ENCODE assay signal across 18 cellular contexts in the genomic region with DNA sequence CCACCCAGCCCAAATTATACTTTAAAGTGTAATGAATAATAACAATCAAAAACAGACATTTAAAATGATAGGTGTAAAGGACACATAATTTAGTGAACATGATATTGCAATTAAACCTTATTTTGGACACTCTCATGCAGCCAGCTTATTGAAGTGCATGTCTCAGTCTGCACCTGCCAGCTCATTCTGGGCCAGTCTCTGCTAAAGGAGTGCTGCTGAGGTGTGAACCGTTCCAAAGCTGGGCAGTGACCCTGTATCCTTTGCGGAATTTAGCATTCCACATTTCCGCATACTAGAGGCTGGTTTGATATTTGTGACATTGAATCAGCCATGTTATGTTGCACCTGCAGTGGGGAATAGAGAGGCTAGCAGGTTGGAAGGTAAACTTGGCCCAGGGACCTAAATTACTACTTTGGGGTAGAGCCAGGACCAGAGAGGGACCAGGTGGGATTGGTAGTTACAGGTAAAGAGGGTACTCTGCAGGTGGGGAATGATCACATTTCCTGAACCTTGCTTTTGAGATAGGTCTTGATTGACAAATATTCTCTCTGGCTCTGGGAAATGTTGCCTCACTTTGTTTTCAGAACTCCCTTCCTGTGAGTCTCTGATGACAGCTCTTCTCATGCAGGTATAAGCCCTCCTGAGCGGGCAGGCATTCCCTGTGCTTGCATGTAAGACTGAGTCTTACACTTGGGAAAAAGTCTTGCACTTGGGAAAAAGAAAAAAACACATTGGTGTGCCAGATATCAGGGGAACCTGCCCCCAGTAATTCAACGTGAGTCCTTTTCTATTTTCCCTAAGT. TPM values are rescaled to one million over a fixed set of nuclear protein-coding genes. Genes with fewer than 3 reads are reported as not detected.
DNase-seq lines count a peak whose midpoint lies in the region; ATAC-seq, FAIRE-seq and TF ChIP-seq lines count a peak whose summit lies in the region.
"Had no signal": no experiment of that assay in that cellular context is flagged by ENCODE, and none has a peak within 500 bp of the region (broad histone marks: within the 10 kb centered on the region; RNA-seq: fewer than 3 reads in every experiment).

No MANE protein-coding gene starts in this region.

- peaks cover 10% of the 10 kb centered on the region for H4K20me1 ChIP-seq in HepG2 (ENCODE audit: insufficient read depth, low read length)

- H3K36me3 ChIP-seq in HepG2 (replicated peaks in 1 of 2; ENCODE audit: control insufficient read depth in 1 of 2, insufficient read depth in 2 of 2, low read length in 2 of 2), result peaks cover 0 to 8% of the 10 kb centered on the region in 2 experiments; a peak in 1 of 5 replicates
- H3K36me3 ChIP-seq in right lobe of liver, result no peaks in the 10 kb centered on the region
- H3K36me3 ChIP-seq in iPS-18a (ENCODE audit: control insufficient read depth, low read depth, low read length), result no peaks in the 10 kb centered on the region

- H3K9me3 Mint-ChIP-seq in WTC11, result peaks cover 20% of the 10 kb centered on the region

- no peak for TF ChIP-seq EP300 in HepG2 (IDR thresholded peaks at IDR 0.05; ENCODE audit: low read depth in 2 of 2, low read length in 2 of 2)
- no peak for TF ChIP-seq EP300 in HepG2 (CRISPR knock-in tag; IDR thresholded peaks at IDR 0.05; ENCODE audit: borderline replicate concordance)

- POLR2A ChIA-PET in HepG2 (lab: Yijun Ruan, JAX) (interaction anchor here (1.0 to 2.5 kb wide), 2 partner anchors 16 to 19 kb away, joined by 3 to 16 read pairs; no protein-coding TSS in a partner anchor), WTC11 (lab: Charles Lee) (no interaction called here)

- H3K9ac ChIP-seq in HepG2 (ENCODE audit: insufficient read depth, low read depth, low read length) (peak overlapping the region; percentile 30; the same call in 1 of the 2 replicates), iPS-18a (ENCODE audit: low read length) (peak overlapping the region; percentile 34)

- ATAC-seq in HepG2 (peak; percentile 81), right lobe of liver (no peak), WTC11 (peak; percentile 60), HG02870 (IDR thresholded peaks at IDR 0.05; ENCODE audit: unreplicated experiment) (no peak)
- ATAC-seq: SK-N-SH treated with all-trans-retinoic acid at 6 μM for 48 hours had no signal

- TF ChIP-seq POLR2A in HepG2 (IDR thresholded peaks at IDR 0.05; ENCODE audit: insufficient read depth in 1 of 2, low read depth in 2 of 2, low read length in 2 of 2), result no peak
- no peak for TF ChIP-seq POLR2A in right lobe of liver (IDR thresholded peaks at IDR 0.05)
- TF ChIP-seq POLR2A in GM12891 (IDR thresholded peaks at IDR 0.05; ENCODE audit: low read depth, low read length), result no peak

- intact Hi-C loops in HepG2 (cut with micrococcal nuclease; ENCODE audit: unreplicated experiment), result loop anchor here (2.0 kb wide), 1 partner anchor 14 kb away; no protein-coding TSS in a partner anchor
- intact Hi-C loops in right lobe of liver (cut with DNase I), result no loop called here

- peak overlapping the region in 1 of 3 experiments; percentile 13; a peak in 1 of 6 replicates for H3K4me3 ChIP-seq in HepG2 (replicated peaks in 1 of 3; ENCODE audit: insufficient read depth in 1 of 3, low read depth in 2 of 3, low read length in 3 of 3)
- H3K4me3 ChIP-seq in right lobe of liver, result no peak overlapping the region
- peak overlapping the region; percentile 34 for H3K4me3 ChIP-seq in iPS-18a (ENCODE audit: low read length)

- peaks cover 66% of the 10 kb centered on the region for H3K79me2 ChIP-seq in HepG2 (ENCODE audit: insufficient read depth, low read length)

- no peaks in the 10 kb centered on the region for H3K27me3 Mint-ChIP-seq in WTC11 (ENCODE audit: low read depth)
- H3K27me3 Mint-ChIP-seq: CD4-positive, alpha-beta memory T cell had no signal

- H3K4me1 ChIP-seq in HepG2 (ENCODE audit: insufficient read depth, low read length) (peaks cover 65% of the 10 kb centered on the region), right lobe of liver (peaks cover 0 to 4% (median 0%) of the 10 kb centered on the region in 4 donors), iPS-18a (ENCODE audit: control insufficient read depth, low read depth, low read length) (peaks cover 47% of the 10 kb centered on the region)

- CTCF ChIA-PET in HepG2 (lab: Yijun Ruan, JAX; ENCODE audit: low intra/inter-chr PET ratio, low total read pairs), result no interaction called here
- CTCF ChIA-PET in WTC11 (lab: Charles Lee), result no interaction called here

- FAIRE-seq in HepG2 (lab: Jason Lieb, UNC) (no peak), GM12891 (lab: Jason Lieb, UNC) (no peak)
- FAIRE-seq: D721Med had no signal

- H3K36me3 Mint-ChIP-seq in WTC11, result peaks cover 30% of the 10 kb centered on the region

- in situ Hi-C loops in HepG2 (cut with HindIII; ENCODE audit: extremely low pct_ligation_motif_present, low pct_unique_long_range_greater_than_20kb), result no loop called here

- WGBS in HepG2 (ENCODE audit: low lambda C conversion rate), result 74% methylated on average over 5 of the region's 5 CpGs
- 92% methylated on average over 4 of the region's 5 CpGs for WGBS in right lobe of liver (ENCODE audit: insufficient coverage, low coverage, low lambda C conversion rate, missing lambda C conversion rate)

- peak overlapping the region; percentile 23 for H3K4me3 Mint-ChIP-seq in WTC11
- H3K4me3 Mint-ChIP-seq: CD4-positive, alpha-beta memory T cell had no signal

- TF ChIP-seq CTCF in HepG2 (CRISPR knock-in tag; IDR thresholded peaks at IDR 0.05) (no peak), right lobe of liver (IDR thresholded peaks at IDR 0.05) (no peak), WTC11 (IDR thresholded peaks at IDR 0.05) (no peak)

- H3K27me3 ChIP-seq in HepG2 (ENCODE audit: control insufficient read depth in 1 of 2, insufficient read depth in 2 of 2, low read length in 2 of 2) (no peaks in the 10 kb centered on the region), right lobe of liver (no peaks in the 10 kb centered on the region), iPS-18a (ENCODE audit: control insufficient read depth, insufficient read depth, low read length) (no peaks in the 10 kb centered on the region)

- peak overlapping the region; percentile 67 for H3K27ac ChIP-seq in HepG2 (ENCODE audit: extremely low read length, insufficient read depth, low read length)
- no peak overlapping the region for H3K27ac ChIP-seq in right lobe of liver
- peak overlapping the region; percentile 29 for H3K27ac ChIP-seq in iPS-18a (ENCODE audit: low read length)

- peak overlapping the region; percentile 96 for H3K27ac Mint-ChIP-seq in WTC11
- H3K27ac Mint-ChIP-seq: CD4-positive, alpha-beta memory T cell had no signal

- TF ChIP-seq RAD21 in HepG2 (CRISPR knock-in tag; IDR thresholded peaks at IDR 0.05), result no peak

- H3K9me3 ChIP-seq in HepG2 (ENCODE audit: low read length) (no peaks in the 10 kb centered on the region), right lobe of liver (no peaks in the 10 kb centered on the region), iPS-18a (ENCODE audit: control insufficient read depth, low read depth, low read length) (no peaks in the 10 kb centered on the region)

- DNase-seq in HepG2 (ENCODE audit: low spot score) (peak; percentile 39), right lobe of liver (no peak), WTC11 (ENCODE audit: low spot score) (no peak), T-helper 2 cell (no peak), GM12891 (ENCODE audit: insufficient read length, low spot score) (no peak), NCI-H82 (lab: John Stamatoyannopoulos, UW) (no peak)
- DNase-seq: 8988T; CD4-positive, alpha-beta memory T cell; DMS79; GOT3; NCI-H1417 treated with DMSO at 0.1 percent for 48 hours; NCI-H1930; NK-92 treated with Interleukin-12 subunit alpha and Interleukin-12 subunit beta, amount 100 ng/mL, for 24 hours; SHP77 treated with DMSO at 0.1 percent for 48 hours had no signal

- H3K4me2 ChIP-seq in HepG2 (ENCODE audit: low read depth, low read length), result peak overlapping the region; percentile 59

- H3K4me1 Mint-ChIP-seq in WTC11, result peaks cover 62% of the 10 kb centered on the region

- TSS peak; percentile 96 for BruUV-seq in HepG2 (replicated peaks; lab: Mats Ljungman, UMichigan)

- no peak overlapping the region for H2AFZ ChIP-seq in HepG2 (ENCODE audit: low read length)

TF ChIP-seq in HepG2, 621 proteins besides CTCF, POLR2A, EP300 and RAD21 (continues in another document):
- TF ChIP-seq RBM22 (optimal IDR thresholded peaks at IDR 0.05; ENCODE audit: low read length), result peak; percentile 33

TF ChIP-seq in GM12891, 5 proteins besides CTCF, POLR2A, EP300 and RAD21:
- TF ChIP-seq PAX5 (IDR thresholded peaks at IDR 0.05; ENCODE audit: insufficient read depth, low read length, severe bottlenecking) (no peak), TAF1 (IDR thresholded peaks at IDR 0.05; ENCODE audit: low read depth, low read length) (no peak), POU2F2 (IDR thresholded peaks at IDR 0.05; ENCODE audit: low read depth, low read length) (no peak)

RNA-seq across cellular contexts. Expression of a gene that starts 26.2 kb away (rescaled TPM):
- total RNA-seq in HepG2 (2016; rRNA removed; fragmentation: Illumina TruSeq; extraction: Trizol), result 122 and 143 TPM in 2 replicates
- total RNA-seq in HepG2 (2016; cell fraction: cytosol; rRNA removed; fragmentation: Illumina TruSeq; extraction: Trizol; ENCODE audit: low read depth), result 244 and 275 TPM in 2 replicates
- total RNA-seq in HepG2 (2016; cell fraction: insoluble cytoplasmic fraction; rRNA removed; fragmentation: Illumina TruSeq; extraction: Trizol), result 121 and 124 TPM in 2 replicates
- total RNA-seq in HepG2 (2016; cell fraction: membrane; rRNA removed; fragmentation: Illumina TruSeq; extraction: Trizol), result 358 and 486 TPM in 2 replicates
- 96.8 and 105 TPM in 2 replicates for total RNA-seq in HepG2 (2016; cell fraction: nucleus; rRNA removed; fragmentation: Illumina TruSeq; extraction: Trizol)
- polyA plus RNA-seq in HepG2 (2011; rRNA removed), result 19.1 and 21.1 TPM in 2 replicates
- 9.7 and 14.3 TPM in 2 replicates for polyA plus RNA-seq in HepG2 (2011; cell fraction: cytosol; rRNA removed)
- 37.4 and 38.9 TPM in 2 replicates for polyA plus RNA-seq in HepG2 (2011; cell fraction: nucleus; rRNA removed)
- 13.6 and 14.1 TPM in 2 replicates for polyA plus RNA-seq in HepG2 (2012)
- 1.3 and 1.7 TPM in 2 replicates for polyA plus RNA-seq in HepG2 (2016; cell fraction: cytosol; fragmentation: Illumina TruSeq; extraction: Trizol; ENCODE audit: low read depth)
- 8.7 and 9.3 TPM in 2 replicates for polyA plus RNA-seq in HepG2 (2016; cell fraction: insoluble cytoplasmic fraction; fragmentation: Illumina TruSeq; extraction: Trizol; ENCODE audit: low read depth)
- 2.5 and 3.1 TPM in 2 replicates for polyA plus RNA-seq in HepG2 (2016; cell fraction: membrane; fragmentation: Illumina TruSeq; extraction: Trizol; ENCODE audit: low read depth)
- 17.9 and 19.4 TPM in 2 replicates for polyA plus RNA-seq in HepG2 (2016; cell fraction: nucleus; fragmentation: Illumina TruSeq; extraction: Trizol; ENCODE audit: insufficient read depth, low read depth)
- 41.3 and 139 TPM in 2 replicates for polyA minus RNA-seq in HepG2 (2011; rRNA and poly(A)+ RNA removed; ENCODE audit: low replicate concordance)
- 105 and 136 TPM in 2 replicates for polyA minus RNA-seq in HepG2 (2011; cell fraction: cytosol; rRNA and poly(A)+ RNA removed)
- polyA minus RNA-seq in HepG2 (2011; cell fraction: nucleus; rRNA and poly(A)+ RNA removed), result 153 and 181 TPM in 2 replicates
- total RNA-seq in right lobe of liver, result 10 to 100 TPM; 27.0 to 42.4 (median 32.3) TPM
- total RNA-seq in WTC11 (2021), result 52.8 to 56.1 TPM (median 54.2 TPM) in 3 replicates
- 2.2 TPM for polyA plus RNA-seq in GM12891 (2012; ENCODE audit: low read depth, missing spikeins)

Comparison
In these comparisons a context has a peak if more than half of its experiments do, and no peak if none do; other contexts are left out.
1. ATAC-seq: peak in HepG2 (single experiment) and WTC11 (single experiment); none in right lobe of liver (0 of 4) and HG02870 (single experiment).
2. H3K27ac ChIP-seq: peak in HepG2 (single experiment) and iPS-18a (single experiment); none in right lobe of liver (0 of 3).